21 cellular contexts compared by ENCODE assay signal in the genomic region with DNA sequence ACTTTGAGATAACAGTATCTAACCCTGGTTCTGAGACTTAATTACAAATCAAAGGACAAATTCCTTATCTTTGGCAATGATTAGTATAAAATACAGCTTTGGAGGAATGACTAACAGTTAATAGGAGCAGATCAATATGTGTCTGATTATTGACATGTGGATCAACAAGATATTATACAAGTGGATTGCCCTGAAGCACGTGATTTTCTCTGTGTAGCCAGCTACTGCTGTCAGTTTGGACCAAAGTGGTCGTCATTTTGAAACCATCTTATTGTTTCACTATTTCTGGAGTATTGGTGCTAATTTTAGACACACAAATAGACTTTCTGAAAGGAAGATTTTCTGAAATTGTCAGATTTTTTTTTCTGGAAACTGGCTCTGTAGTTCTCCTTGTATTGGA. TPM values are rescaled to one million over a fixed set of nuclear protein-coding genes. Genes with fewer than 3 reads are reported as not detected.
DNase-seq lines count a peak whose midpoint lies in the region; ATAC-seq, FAIRE-seq and TF ChIP-seq lines count a peak whose summit lies in the region.
"Had no signal": no experiment of that assay in that cellular context is flagged by ENCODE, and none has a peak within 500 bp of the region (broad histone marks: within the 10 kb centered on the region; RNA-seq: fewer than 3 reads in every experiment).

No MANE protein-coding gene starts in this region.

- no peak overlapping the region for H3K4me3 ChIP-seq in A549
- H3K4me3 ChIP-seq: GM23338, K562 had no signal

- peak; percentile 36 for FAIRE-seq in A549 (lab: Jason Lieb, UNC)
- FAIRE-seq: D721Med, G401.6, K562 had no signal

- no peak for TF ChIP-seq CTCF in A549 (IDR thresholded peaks at IDR 0.05)
- TF ChIP-seq CTCF in mesothelial cell of epicardium (IDR thresholded peaks at IDR 0.05; ENCODE audit: unreplicated experiment) = no peak

- CTCF ChIA-PET in A549 (lab: Yijun Ruan, JAX) = interaction anchor here (1.0 kb wide), 1 partner anchor 10 kb away, joined by 4 read pairs; no protein-coding TSS in a partner anchor

- H3K4me1 ChIP-seq in A549 = peaks cover 29% of the 10 kb centered on the region
- H3K4me1 ChIP-seq: BE2C had no signal

- WGBS in A549 (ENCODE audit: missing lambda C conversion rate) = 86% methylated on average over 2 of the region's 2 CpGs

- H3K4me2 ChIP-seq in A549 = peak overlapping the region; percentile 48
- H3K4me2 ChIP-seq: GM23338 had no signal

- peak overlapping the region; percentile 82 for H3K27ac Mint-ChIP-seq in mesothelial cell of epicardium
- H3K27ac Mint-ChIP-seq: CD4-positive, alpha-beta memory T cell; GM23338 had no signal

- no peaks in the 10 kb centered on the region for H3K27me3 Mint-ChIP-seq in mesothelial cell of epicardium (ENCODE audit: low read depth)
- H3K27me3 Mint-ChIP-seq: CD4-positive, alpha-beta memory T cell had no signal

- TF ChIP-seq EP300 in A549 (IDR thresholded peaks at IDR 0.05) = no peak

- H3K4me1 Mint-ChIP-seq in mesothelial cell of epicardium = peaks cover 39% of the 10 kb centered on the region
- H3K4me1 Mint-ChIP-seq: CD4-positive, alpha-beta memory T cell had no signal

- DNase-seq in A549 (ENCODE audit: low read depth in 1 of 2, low spot score in 1 of 2) (no peak), mesothelial cell of epicardium (ENCODE audit: low spot score in 2 of 2, unreplicated experiment in 2 of 2) (no peak), NCI-H2081 treated with DMSO at 0.1 percent for 48 hours (lab: John Stamatoyannopoulos, UW) (no peak)
- DNase-seq: BE2C; CD4-positive, alpha-beta memory T cell; DMS153; DMS79 treated with DMSO at 0.1 percent for 48 hours; EL; H7; Karpas-422 had no signal

- H3K9me3 Mint-ChIP-seq in mesothelial cell of epicardium = peaks cover 5% of the 10 kb centered on the region
- H3K9me3 Mint-ChIP-seq: GM23338 had no signal

- no peak overlapping the region for H3K4me3 Mint-ChIP-seq in mesothelial cell of epicardium
- H3K4me3 Mint-ChIP-seq: CD4-positive, alpha-beta memory T cell; GM23338 had no signal

- no peaks in the 10 kb centered on the region for H3K9me3 ChIP-seq in A549
- H3K9me3 ChIP-seq: BE2C had no signal

- H3K36me3 Mint-ChIP-seq in mesothelial cell of epicardium = peaks cover 2% of the 10 kb centered on the region
- H3K36me3 Mint-ChIP-seq: CD4-positive, alpha-beta memory T cell had no signal

- 0 out of 6 replicates have a peak overlapping the region, but pooled peaks of 1 of the 2 experiments have one; percentile 6 for H3K27ac ChIP-seq in A549
- H3K27ac ChIP-seq: C4-2B, HL-60 had no signal

- POLR2A ChIA-PET in A549 (lab: Yijun Ruan, JAX) = no interaction called here

- no peak for TF ChIP-seq RAD21 in A549 (conservative IDR thresholded peaks at IDR 0.05 in 1 of 2, IDR thresholded peaks at IDR 0.05 in 1 of 2)

- ATAC-seq in A549 (no peak), GM18511 (IDR thresholded peaks at IDR 0.05; ENCODE audit: unreplicated experiment) (peak; percentile 64), HG03354 (IDR thresholded peaks at IDR 0.05; ENCODE audit: poor library complexity, severe bottlenecking, unreplicated experiment) (peak; percentile 66), GM18502 (IDR thresholded peaks at IDR 0.05; ENCODE audit: poor library complexity, unreplicated experiment) (no peak), GM18520 (IDR thresholded peaks at IDR 0.05; ENCODE audit: unreplicated experiment) (no peak), GM19463 (IDR thresholded peaks at IDR 0.05; ENCODE audit: unreplicated experiment) (no peak)
- ATAC-seq: K562 had no signal

- TF ChIP-seq POLR2A in A549 (IDR thresholded peaks at IDR 0.05; ENCODE audit: low read length) = no peak

TF ChIP-seq in A549, 52 proteins besides CTCF, POLR2A, EP300 and RAD21:
- TF ChIP-seq HDAC2 (IDR thresholded peaks at IDR 0.05) (no peak), NR3C1 (IDR thresholded peaks at IDR 0.05) (no peak), CBX8 (IDR thresholded peaks at IDR 0.05) (no peak), HOXA7 (CRISPR knock-in tag; IDR thresholded peaks at IDR 0.05) (no peak), RCOR1 (IDR thresholded peaks at IDR 0.05; ENCODE audit: low read depth, low read length) (no peak), FOSL2 (IDR thresholded peaks at IDR 0.05) (no peak), FOSL2 (CRISPR knock-in tag; IDR thresholded peaks at IDR 0.05) (no peak), GATA3 (IDR thresholded peaks at IDR 0.05; ENCODE audit: borderline replicate concordance) (no peak), HEYL (CRISPR knock-in tag; IDR thresholded peaks at IDR 0.05) (no peak), RARB (CRISPR knock-in tag; IDR thresholded peaks at IDR 0.05) (no peak), JUNB (IDR thresholded peaks at IDR 0.05) (no peak)
- TF ChIP-seq, protein P1, sequence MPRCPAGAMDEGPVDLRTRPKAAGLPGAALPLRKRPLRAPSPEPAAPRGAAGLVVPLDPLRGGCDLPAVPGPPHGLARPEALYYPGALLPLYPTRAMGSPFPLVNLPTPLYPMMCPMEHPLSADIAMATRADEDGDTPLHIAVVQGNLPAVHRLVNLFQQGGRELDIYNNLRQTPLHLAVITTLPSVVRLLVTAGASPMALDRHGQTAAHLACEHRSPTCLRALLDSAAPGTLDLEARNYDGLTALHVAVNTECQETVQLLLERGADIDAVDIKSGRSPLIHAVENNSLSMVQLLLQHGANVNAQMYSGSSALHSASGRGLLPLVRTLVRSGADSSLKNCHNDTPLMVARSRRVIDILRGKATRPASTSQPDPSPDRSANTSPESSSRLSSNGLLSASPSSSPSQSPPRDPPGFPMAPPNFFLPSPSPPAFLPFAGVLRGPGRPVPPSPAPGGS (IDR thresholded peaks at IDR 0.05) = no peak

RNA-seq across cellular contexts. Expression of a gene that starts 6.2 kb away (rescaled TPM):
- polyA plus RNA-seq in A549 (2011; rRNA removed) (28.7 and 35.1 TPM in 2 replicates), A549 (2017; fragmentation: RNase III; extraction: RNeasy Plus Mini Kit Qiagen cat#74134 plus additional on column Dnase treatment) (2.6 to 3.8 TPM (median 3.4 TPM) in 3 replicates)
- 1.6 and 1.7 TPM in 2 replicates for polyA plus RNA-seq in A549 (2012; cell fraction: cytosol; rRNA removed)
- polyA plus RNA-seq in A549 (2012; cell fraction: nucleus; rRNA removed) = 1.6 and 2.3 TPM in 2 replicates
- polyA minus RNA-seq in A549 (2011; rRNA and poly(A)+ RNA removed) = 25.7 and 26.2 TPM in 2 replicates
- 98.6 to 101 TPM (median 98.6 TPM) in 3 replicates for total RNA-seq in mesothelial cell of epicardium
- total RNA-seq: CD4-positive, alpha-beta memory T cell had no signal
- polyA plus RNA-seq: CD4-positive, alpha-beta memory T cell; K562 had no signal

Comparison
In these comparisons a context has a peak if more than half of its experiments do, and no peak if none do; other contexts are left out.
1. ATAC-seq: peak in GM18511 (single experiment) and HG03354 (single experiment); none in A549 (0 of 2), GM18502 (single experiment), GM18520 (single experiment) and GM19463 (single experiment).